In the genomic region with DNA sequence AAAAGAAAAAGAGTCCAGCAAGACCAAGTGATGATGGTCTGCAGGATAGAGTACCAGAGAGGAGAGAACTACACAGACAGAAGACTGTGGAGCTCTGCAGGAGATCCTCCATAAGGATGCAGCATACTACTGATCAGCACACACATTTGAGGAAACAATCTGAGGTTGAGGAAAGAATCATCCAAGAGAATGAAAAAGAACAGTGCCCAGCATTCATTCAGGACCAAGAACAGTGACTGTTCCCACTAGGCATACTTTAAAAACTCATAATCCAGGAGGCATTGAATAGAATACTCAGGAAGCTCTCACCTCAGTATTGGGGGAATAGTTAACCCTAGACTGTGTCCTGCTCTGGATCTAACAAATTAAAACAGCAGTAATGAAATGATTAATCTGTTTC, we compare ENCODE assay signal across 33 cellular contexts. TPM values are rescaled to one million over a fixed set of nuclear protein-coding genes. Genes with fewer than 3 reads are reported as not detected.
"Had no signal": no experiment of that assay in that cellular context is flagged by ENCODE, and none has a peak within 500 bp of the region (broad histone marks: within the 10 kb centered on the region; RNA-seq: fewer than 3 reads in every experiment).

No MANE protein-coding gene starts in this region.

- H3K27ac ChIP-seq: adrenal gland, ascending aorta, VCaP had no signal

- H3K27me3 ChIP-seq: adrenal gland, ascending aorta, cardiac muscle cell had no signal

- H3K4me3 ChIP-seq: adrenal gland, ascending aorta, cardiac muscle cell had no signal

- H3K36me3 ChIP-seq: adrenal gland, ascending aorta, cardiac muscle cell had no signal

- H3K4me1 ChIP-seq: adrenal gland had no signal

- ATAC-seq: activated CD8-positive, alpha-beta T cell treated with anti-CD3 and anti-CD28 coated beads for 36 hours; activated naive CD4-positive, alpha-beta T cell treated with anti-CD3 and anti-CD28 coated beads, Interleukin-2, amount 50 U/mL, for 72 hours; activated T-cell treated with anti-CD3 and anti-CD28 coated beads, Interleukin-2, amount 50 U/mL, for 4 hours; activated T-cell treated with anti-CD3 and anti-CD28 coated beads, Interleukin-2, amount 50 U/mL, for 72 hours; activated T-helper 17 cell treated with anti-CD3 and anti-CD28 coated beads, Interleukin-2, amount 50 U/mL, for 72 hours had no signal

- DNase-seq: activated B cell treated with CpG ODN at 0.5 μM for 24 hours; activated CD4-positive, alpha-beta memory T cell treated with anti-CD3 and anti-CD28 coated beads for 36 hours; activated CD4-positive, alpha-beta T cell treated with anti-CD3 and anti-CD28 coated beads for 4 hours; activated CD4-positive, alpha-beta T cell treated with anti-CD3 and anti-CD28 coated beads, Interleukin-2, amount 10 ng/mL, durations not matched to agents 24 days and 14 days; activated CD4-positive, alpha-beta T cell treated with anti-CD3 and anti-CD28 coated beads, Interleukin-2, amount 50 U/mL, for 1 hour; activated CD4-positive, alpha-beta T cell treated with anti-CD3 and anti-CD28 coated beads, Interleukin-2, amount 50 U/mL, for 4 hours; activated CD4-positive, CD25-positive, alpha-beta regulatory T cell treated with anti-CD3 and anti-CD28 coated beads, Interleukin-2, amount 50 U/mL, for 72 hours; activated CD8-positive, alpha-beta memory T cell treated with anti-CD3 and anti-CD28 coated beads, Interleukin-2, amount 50 U/mL, for 4 hours; activated CD8-positive, alpha-beta T cell treated with anti-CD3 and anti-CD28 coated beads for 36 hours; activated effector memory CD4-positive, alpha-beta T cell treated with anti-CD3 and anti-CD28 coated beads, Interleukin-2, amount 50 U/mL, for 16 hours; activated gamma-delta T cell treated with Interleukin-2 at 50 U/mL for 16 hours; activated naive CD4-positive, alpha-beta T cell; activated naive CD4-positive, alpha-beta T cell treated with anti-CD3 and anti-CD28 coated beads for 36 hours; activated naive CD4-positive, alpha-beta T cell treated with anti-CD3 and anti-CD28 coated beads, Interleukin-2, amount 50 U/mL, for 16 hours; activated naive CD8-positive, alpha-beta T cell treated with anti-CD3 and anti-CD28 coated beads for 36 hours; activated T-cell treated with anti-CD3 and anti-CD28 coated beads for 4 hours; activated T-cell treated with anti-CD3 and anti-CD28 coated beads, Interleukin-2, amount 50 U/mL, for 1 hour; activated T-cell treated with anti-CD3 and anti-CD28 coated beads, Interleukin-2, amount 50 U/mL, for 4 hours; activated T-cell treated with anti-CD3 and anti-CD28 coated beads, Interleukin-2, amount 50 U/mL, for 72 hours; adrenal gland; amniotic stem cell; central memory CD4-positive, alpha-beta T cell; SW 1271; T-helper 1 cell; T-helper 2 cell; T-helper 9 cell had no signal

RNA-seq across cellular contexts. Expression of gene THSD4, which starts 54.9 kb away (rescaled TPM):
- total RNA-seq: activated B cell treated with CpG ODN at 0.5 μM for 24 hours; activated CD4-positive, alpha-beta memory T cell treated with anti-CD3 and anti-CD28 coated beads for 36 hours; activated CD4-positive, alpha-beta T cell treated with anti-CD3 and anti-CD28 coated beads, Interleukin-2, amount 10 ng/mL, durations not matched to agents 24 days and 14 days; activated CD8-positive, alpha-beta memory T cell treated with anti-CD3 and anti-CD28 coated beads for 36 hours; activated CD8-positive, alpha-beta T cell treated with anti-CD3 and anti-CD28 coated beads for 36 hours; activated naive CD4-positive, alpha-beta T cell treated with anti-CD3 and anti-CD28 coated beads for 36 hours; activated naive CD4-positive, alpha-beta T cell treated with anti-CD3 and anti-CD28 coated beads, Interleukin-2, amount 50 U/mL, for 72 hours; activated naive CD8-positive, alpha-beta T cell treated with anti-CD3 and anti-CD28 coated beads for 36 hours; activated T-cell treated with anti-CD3 and anti-CD28 coated beads, Interleukin-2, amount 50 U/mL, for 72 hours; activated T-helper 1 cell treated with anti-CD3 and anti-CD28 coated beads, Interleukin-12 subunit alpha, Interleukin-12 subunit beta, Interleukin-2, Interleukin-4 antibody, amounts not matched to agents 30 ng/mL and 10 ng/mL and 1 ng/mL, durations not matched to agents 14 hours and 24 hours and 36 hours had no signal
